Comparison of ENCODE assay signal across 1 cellular context in the genomic region with DNA sequence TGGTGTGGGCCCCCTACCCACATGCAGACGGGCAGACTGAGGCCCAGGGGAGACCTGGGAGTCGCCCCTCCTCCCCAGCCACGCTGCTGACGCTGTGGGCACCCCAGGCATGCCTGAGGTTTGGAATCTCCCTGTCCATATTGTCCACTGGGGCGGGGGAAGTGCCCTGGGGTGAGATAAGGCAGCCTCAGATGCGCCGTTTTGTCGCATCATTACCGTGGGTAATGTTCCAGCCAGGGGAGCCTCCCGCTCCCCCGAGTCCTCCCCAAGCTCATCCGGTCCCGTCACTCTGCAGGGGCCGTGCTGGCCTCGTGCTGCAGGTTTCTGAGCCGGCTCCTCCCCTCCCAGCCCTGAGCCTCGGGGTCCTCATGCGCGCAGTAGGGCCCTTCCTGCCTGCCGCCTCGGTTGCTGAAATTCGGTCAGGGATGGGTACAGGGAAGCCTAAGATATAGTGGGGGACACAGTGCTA.
TF ChIP-seq lines count a peak whose summit lies in the region.

No MANE protein-coding gene starts in this region.

TF ChIP-seq in K562, 482 proteins besides CTCF, POLR2A, EP300 and RAD21 (continued from another document and continues in another):
- TF ChIP-seq KDM4B (IDR thresholded peaks at IDR 0.05; ENCODE audit: borderline replicate concordance in 2 of 2, low read depth in 1 of 2) (no peak), STAT5A (IDR thresholded peaks at IDR 0.05; ENCODE audit: borderline replicate concordance, low read length) (peak; percentile 58; the same call in 1 of the 2 replicates), ETV1 (tag; conservative IDR thresholded peaks at IDR 0.05; ENCODE audit: low read depth) (peak; percentile 68), ZNF766 (CRISPR knock-in tag; conservative IDR thresholded peaks at IDR 0.05) (0 out of 2 replicates have a peak, but pooled peaks have one; percentile 21), FUS (optimal IDR thresholded peaks at IDR 0.05; ENCODE audit: low read depth, low read length) (no peak), ZNF324 (CRISPR knock-in tag; IDR thresholded peaks at IDR 0.05) (no peak), ZNF75A (CRISPR knock-in tag; IDR thresholded peaks at IDR 0.05) (no peak), ETV6 (IDR thresholded peaks at IDR 0.05; ENCODE audit: borderline replicate concordance in 1 of 2, low read depth in 2 of 2, low read length in 1 of 2) (no peak), ETV6 (CRISPR knock-in tag; IDR thresholded peaks at IDR 0.05; ENCODE audit: borderline replicate concordance) (no peak), ZNF586 (CRISPR knock-in tag; conservative IDR thresholded peaks at IDR 0.05) (no peak), NEUROD1 (IDR thresholded peaks at IDR 0.05; ENCODE audit: borderline replicate concordance, low read depth, low read length, partially characterized antibody) (peak; percentile 71), ZNF146 (CRISPR knock-in tag; IDR thresholded peaks at IDR 0.05; ENCODE audit: unreplicated experiment) (no peak), SMAD1 (IDR thresholded peaks at IDR 0.05; ENCODE audit: low read depth, low read length, partially characterized antibody) (no peak), BRD4 (IDR thresholded peaks at IDR 0.05) (no peak), HOMEZ (CRISPR knock-in tag; IDR thresholded peaks at IDR 0.05) (no peak), SAFB2 (IDR thresholded peaks at IDR 0.05; ENCODE audit: borderline replicate concordance, low read depth, low read length, severe bottlenecking) (no peak), ZNF512 (tag; IDR thresholded peaks at IDR 0.05) (no peak), ZNF717 (CRISPR knock-in tag; IDR thresholded peaks at IDR 0.05) (no peak), MGA (IDR thresholded peaks at IDR 0.05) (peak; percentile 45; the same call in 1 of the 2 replicates), MAFG (tag; conservative IDR thresholded peaks at IDR 0.05) (no peak), TCF15 (CRISPR knock-in tag; IDR thresholded peaks at IDR 0.05) (no peak), MED1 (CRISPR knock-in tag; IDR thresholded peaks at IDR 0.05; ENCODE audit: borderline replicate concordance) (no peak), PBX2 (CRISPR knock-in tag; IDR thresholded peaks at IDR 0.05; ENCODE audit: low read depth) (no peak), PBX2 (tag; conservative IDR thresholded peaks at IDR 0.05; ENCODE audit: low read depth) (no peak)
- TF ChIP-seq, protein P1, sequence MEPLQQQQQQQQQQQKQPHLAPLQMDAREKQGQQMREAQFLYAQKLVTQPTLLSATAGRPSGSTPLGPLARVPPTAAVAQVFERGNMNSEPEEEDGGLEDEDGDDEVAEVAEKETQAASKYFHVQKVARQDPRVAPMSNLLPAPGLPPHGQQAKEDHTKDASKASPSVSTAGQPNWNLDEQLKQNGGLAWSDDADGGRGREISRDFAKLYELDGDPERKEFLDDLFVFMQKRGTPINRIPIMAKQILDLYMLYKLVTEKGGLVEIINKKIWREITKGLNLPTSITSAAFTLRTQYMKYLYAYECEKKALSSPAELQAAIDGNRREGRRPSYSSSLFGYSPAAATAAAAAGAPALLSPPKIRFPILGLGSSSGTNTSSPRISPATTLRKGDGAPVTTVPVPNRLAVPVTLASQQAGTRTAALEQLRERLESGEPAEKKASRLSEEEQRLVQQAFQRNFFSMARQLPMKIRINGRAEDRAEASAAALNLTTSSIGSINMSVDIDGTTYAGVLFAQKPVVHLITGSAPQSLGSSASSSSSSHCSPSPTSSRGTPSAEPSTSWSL (CRISPR knock-in tag; IDR thresholded peaks at IDR 0.05; ENCODE audit: borderline replicate concordance), result no peak
- TF ChIP-seq, protein P2, sequence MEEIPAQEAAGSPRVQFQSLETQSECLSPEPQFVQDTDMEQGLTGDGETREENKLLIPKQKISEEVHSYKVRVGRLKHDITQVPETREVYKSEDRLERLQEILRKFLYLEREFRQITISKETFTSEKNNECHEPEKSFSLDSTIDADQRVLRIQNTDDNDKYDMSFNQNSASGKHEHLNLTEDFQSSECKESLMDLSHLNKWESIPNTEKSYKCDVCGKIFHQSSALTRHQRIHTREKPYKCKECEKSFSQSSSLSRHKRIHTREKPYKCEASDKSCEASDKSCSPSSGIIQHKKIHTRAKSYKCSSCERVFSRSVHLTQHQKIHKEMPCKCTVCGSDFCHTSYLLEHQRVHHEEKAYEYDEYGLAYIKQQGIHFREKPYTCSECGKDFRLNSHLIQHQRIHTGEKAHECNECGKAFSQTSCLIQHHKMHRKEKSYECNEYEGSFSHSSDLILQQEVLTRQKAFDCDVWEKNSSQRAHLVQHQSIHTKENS (CRISPR knock-in tag; IDR thresholded peaks at IDR 0.05), result no peak
- TF ChIP-seq, protein P3, sequence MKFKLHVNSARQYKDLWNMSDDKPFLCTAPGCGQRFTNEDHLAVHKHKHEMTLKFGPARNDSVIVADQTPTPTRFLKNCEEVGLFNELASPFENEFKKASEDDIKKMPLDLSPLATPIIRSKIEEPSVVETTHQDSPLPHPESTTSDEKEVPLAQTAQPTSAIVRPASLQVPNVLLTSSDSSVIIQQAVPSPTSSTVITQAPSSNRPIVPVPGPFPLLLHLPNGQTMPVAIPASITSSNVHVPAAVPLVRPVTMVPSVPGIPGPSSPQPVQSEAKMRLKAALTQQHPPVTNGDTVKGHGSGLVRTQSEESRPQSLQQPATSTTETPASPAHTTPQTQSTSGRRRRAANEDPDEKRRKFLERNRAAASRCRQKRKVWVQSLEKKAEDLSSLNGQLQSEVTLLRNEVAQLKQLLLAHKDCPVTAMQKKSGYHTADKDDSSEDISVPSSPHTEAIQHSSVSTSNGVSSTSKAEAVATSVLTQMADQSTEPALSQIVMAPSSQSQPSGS (CRISPR knock-in tag; IDR thresholded peaks at IDR 0.05), result no peak
- TF ChIP-seq, protein P4, sequence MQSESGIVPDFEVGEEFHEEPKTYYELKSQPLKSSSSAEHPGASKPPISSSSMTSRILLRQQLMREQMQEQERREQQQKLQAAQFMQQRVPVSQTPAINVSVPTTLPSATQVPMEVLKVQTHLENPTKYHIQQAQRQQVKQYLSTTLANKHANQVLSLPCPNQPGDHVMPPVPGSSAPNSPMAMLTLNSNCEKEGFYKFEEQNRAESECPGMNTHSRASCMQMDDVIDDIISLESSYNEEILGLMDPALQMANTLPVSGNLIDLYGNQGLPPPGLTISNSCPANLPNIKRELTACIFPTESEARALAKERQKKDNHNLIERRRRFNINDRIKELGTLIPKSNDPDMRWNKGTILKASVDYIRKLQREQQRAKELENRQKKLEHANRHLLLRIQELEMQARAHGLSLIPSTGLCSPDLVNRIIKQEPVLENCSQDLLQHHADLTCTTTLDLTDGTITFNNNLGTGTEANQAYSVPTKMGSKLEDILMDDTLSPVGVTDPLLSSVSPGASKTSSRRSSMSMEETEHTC (IDR thresholded peaks at IDR 0.05), result no peak
